Comparison of ENCODE assay signal across 12 cellular contexts in the genomic region with DNA sequence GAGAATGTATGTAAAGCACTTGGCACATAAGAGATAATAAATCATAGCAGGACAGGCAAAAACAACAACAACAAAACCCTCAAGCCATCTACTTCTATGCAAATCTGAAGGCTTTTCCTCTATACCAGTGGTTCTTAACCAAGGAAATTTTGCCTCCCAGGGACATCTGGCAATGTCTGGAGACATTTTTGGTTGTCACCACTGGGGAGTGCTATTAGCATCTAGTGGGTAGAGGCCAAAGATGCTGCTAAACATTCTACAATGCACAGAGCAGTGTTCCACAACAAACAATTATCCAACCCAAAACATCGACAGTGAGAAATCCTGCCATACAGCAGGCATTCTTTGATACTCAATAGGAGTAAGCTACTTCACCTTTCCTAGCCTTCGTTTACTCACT. TPM values are rescaled to one million over a fixed set of nuclear protein-coding genes. Genes with fewer than 3 reads are reported as not detected.
DNase-seq lines count a peak whose midpoint lies in the region; ATAC-seq, FAIRE-seq and TF ChIP-seq lines count a peak whose summit lies in the region.
"Had no signal": no experiment of that assay in that cellular context is flagged by ENCODE, and none has a peak within 500 bp of the region (broad histone marks: within the 10 kb centered on the region; RNA-seq: fewer than 3 reads in every experiment).

No MANE protein-coding gene starts in this region.

- no peak overlapping the region for H3K27ac ChIP-seq in parathyroid adenoma
- H3K27ac ChIP-seq: suprapubic skin had no signal

- no peak overlapping the region for H3K9ac ChIP-seq in parathyroid adenoma

- H3K9me3 ChIP-seq in parathyroid adenoma (ENCODE audit: control insufficient read depth, low read length), result no peaks in the 10 kb centered on the region
- H3K9me3 ChIP-seq: HAP-1, suprapubic skin had no signal

- DNase-seq in NCI-H1105 treated with DMSO at 0.1 percent for 48 hours (lab: John Stamatoyannopoulos, UW) (peak; percentile 3), NCI-H1105 (lab: John Stamatoyannopoulos, UW) (no peak), dermis blood vessel endothelial cell (peak; percentile 48), RCC 7860 (ENCODE audit: low spot score) (no peak)
- DNase-seq: activated CD8-positive, alpha-beta memory T cell treated with anti-CD3 and anti-CD28 coated beads, Interleukin-2, amount 50 U/mL, for 48 hours had no signal

- no peaks in the 10 kb centered on the region for H3K27me3 ChIP-seq in parathyroid adenoma (ENCODE audit: control insufficient read depth, insufficient read depth, low read length)
- H3K27me3 ChIP-seq: suprapubic skin had no signal

- H3K36me3 ChIP-seq in parathyroid adenoma (ENCODE audit: control insufficient read depth, insufficient read depth, low read length), result no peaks in the 10 kb centered on the region

- H3K4me1 ChIP-seq in parathyroid adenoma, result no peaks in the 10 kb centered on the region
- H3K4me1 ChIP-seq: HAP-1, suprapubic skin had no signal

- H3K4me2 ChIP-seq in parathyroid adenoma (ENCODE audit: low read length), result no peak overlapping the region

- ATAC-seq in GM18498 (IDR thresholded peaks at IDR 0.05; ENCODE audit: unreplicated experiment), result no peak
- ATAC-seq in GM18520 (IDR thresholded peaks at IDR 0.05; ENCODE audit: unreplicated experiment), result no peak

- H2AFZ ChIP-seq in parathyroid adenoma, result no peak overlapping the region

- TF ChIP-seq CTCF in LNCAP (IDR thresholded peaks at IDR 0.05) (peak; percentile 23; the same call in 1 of the 2 replicates), parathyroid adenoma (IDR thresholded peaks at IDR 0.05) (peak; percentile 10)

- no peak overlapping the region for H3K4me3 ChIP-seq in parathyroid adenoma (ENCODE audit: low read depth, low read length)
- H3K4me3 ChIP-seq: HAP-1, suprapubic skin had no signal

- no peak for FAIRE-seq in RCC 7860 (lab: Jason Lieb, UNC)
- FAIRE-seq: frontal cortex had no signal

- H3K79me2 ChIP-seq in parathyroid adenoma, result peaks cover 9% of the 10 kb centered on the region

RNA-seq across cellular contexts. Expression of gene NDRG3, which starts 28.2 kb away (rescaled TPM):
- total RNA-seq in dermis blood vessel endothelial cell, result 18.7 and 34.0 TPM in 2 replicates

RNA-seq across cellular contexts. Expression of gene DSN1, which starts 55.9 kb away (rescaled TPM):
- total RNA-seq in dermis blood vessel endothelial cell, result 24.7 and 27.0 TPM in 2 replicates

Comparison
In these comparisons a context has a peak if more than half of its experiments do, and no peak if none do; other contexts are left out.
1. DNase-seq: peak in NCI-H1105 treated with DMSO at 0.1 percent for 48 hours (single experiment) and dermis blood vessel endothelial cell (single experiment); none in NCI-H1105 (single experiment) and RCC 7860 (single experiment).